Comparison of ENCODE assay signal across 20 cellular contexts in the genomic region with DNA sequence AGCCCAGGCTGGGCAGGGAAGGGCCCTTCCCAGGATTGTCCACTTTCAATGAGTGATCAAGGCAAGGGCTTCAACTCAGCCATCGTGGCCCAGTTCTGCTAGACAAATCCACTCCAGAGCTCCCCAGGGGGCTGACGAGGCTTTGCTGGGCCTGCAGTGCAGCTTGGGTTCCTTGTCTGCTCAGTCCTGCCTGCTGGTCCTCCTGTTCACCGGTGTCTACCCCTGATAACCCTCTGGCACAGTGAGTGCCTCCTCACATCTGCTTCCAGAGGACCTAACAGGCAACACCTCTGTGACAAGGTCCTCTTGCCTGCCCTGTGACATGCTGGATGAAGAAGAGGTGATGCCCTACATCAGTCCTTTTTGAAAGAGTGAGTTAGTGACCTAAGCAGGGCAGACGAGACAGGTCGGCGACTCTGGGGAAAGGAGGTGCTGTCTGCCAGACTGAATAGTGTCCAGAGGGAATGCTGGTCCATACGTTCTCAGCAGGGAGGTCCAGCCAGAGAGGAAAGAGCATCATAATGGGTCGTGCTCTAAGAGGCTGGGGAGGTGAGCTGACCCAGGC. TPM values are rescaled to one million over a fixed set of nuclear protein-coding genes. Genes with fewer than 3 reads are reported as not detected.
"Had no signal": no experiment of that assay in that cellular context is flagged by ENCODE, and none has a peak within 500 bp of the region (broad histone marks: within the 10 kb centered on the region; RNA-seq: fewer than 3 reads in every experiment).

No MANE protein-coding gene starts in this region.

- H3K9me3 Mint-ChIP-seq: natural killer cell treated with Interleukin-12 subunit alpha and Interleukin-12 subunit beta and Interleukin-15 and Interleukin-18, amount 100 ng/mL, for 72 hours; stimulated activated naive CD8-positive, alpha-beta T cell treated with anti-CD3 and anti-CD28 coated beads, Interleukin-15, Interleukin-2, amounts not matched to agents 100 ng/mL and 50 ng/mL, for 24 hours had no signal

- H3K27ac ChIP-seq: left lung, parathyroid adenoma, prostate gland, right lobe of liver, tibial artery, upper lobe of right lung had no signal

- H3K27ac Mint-ChIP-seq: natural killer cell treated with Interleukin-12 subunit alpha and Interleukin-12 subunit beta and Interleukin-15 and Interleukin-18, amount 100 ng/mL, for 72 hours; stimulated activated memory B cell treated with anti-CD40 and anti-IgM and Interleukin-4, amounts not matched to agents 10 μg/mL and 1 μg/mL and 100 μg/mL, for 72 hours; stimulated activated naive CD8-positive, alpha-beta T cell treated with anti-CD3 and anti-CD28 coated beads, Interleukin-15, Interleukin-2, amounts not matched to agents 100 ng/mL and 50 ng/mL, for 24 hours had no signal

- ATAC-seq: left lung; natural killer cell treated with Interleukin-12 subunit alpha and Interleukin-12 subunit beta and Interleukin-15 and Interleukin-18, amount 100 ng/mL, for 72 hours; right lobe of liver; stimulated activated memory B cell treated with anti-CD40 and anti-IgM and Interleukin-4, amounts not matched to agents 10 μg/mL and 1 μg/mL and 100 μg/mL, for 72 hours; upper lobe of right lung had no signal

- H3K36me3 ChIP-seq: left lung, prostate gland, right lobe of liver, tibial artery, upper lobe of right lung had no signal

- DNase-seq: cerebellar nuclear complex; dermis blood vessel endothelial cell; effector CD4-positive, alpha-beta T cell; foreskin melanocyte; left lung; mesenchymal stem cell; midbrain; stimulated activated CD4-positive, alpha-beta T cell treated with anti-CD3 and anti-CD28 coated beads, Interleukin-4, amount 100 ng/mL, for 1 hour; upper lobe of right lung had no signal

- H3K4me3 ChIP-seq: left lung, lung, prostate gland, right lobe of liver, tibial artery, upper lobe of right lung had no signal

- FAIRE-seq: colon, islet of Langerhans had no signal

- H3K9me3 ChIP-seq: left lung, prostate gland, right lobe of liver, tibial artery, upper lobe of right lung had no signal

- H3K4me1 Mint-ChIP-seq: stimulated activated memory B cell treated with anti-CD40 and anti-IgM and Interleukin-4, amounts not matched to agents 10 μg/mL and 1 μg/mL and 100 μg/mL, for 72 hours had no signal

- H3K36me3 Mint-ChIP-seq: natural killer cell treated with Interleukin-12 subunit alpha and Interleukin-12 subunit beta and Interleukin-15 and Interleukin-18, amount 100 ng/mL, for 72 hours; stimulated activated memory B cell treated with anti-CD40 and anti-IgM and Interleukin-4, amounts not matched to agents 10 μg/mL and 1 μg/mL and 100 μg/mL, for 72 hours had no signal

- H3K4me3 Mint-ChIP-seq: natural killer cell treated with Interleukin-12 subunit alpha and Interleukin-12 subunit beta and Interleukin-15 and Interleukin-18, amount 100 ng/mL, for 72 hours; stimulated activated memory B cell treated with anti-CD40 and anti-IgM and Interleukin-4, amounts not matched to agents 10 μg/mL and 1 μg/mL and 100 μg/mL, for 72 hours; stimulated activated naive CD8-positive, alpha-beta T cell treated with anti-CD3 and anti-CD28 coated beads, Interleukin-15, Interleukin-2, amounts not matched to agents 100 ng/mL and 50 ng/mL, for 24 hours had no signal

- H3K9ac ChIP-seq: parathyroid adenoma had no signal

- H3K4me1 ChIP-seq: left lung, parathyroid adenoma, prostate gland, right lobe of liver, tibial artery, upper lobe of right lung had no signal

RNA-seq across cellular contexts. Expression of gene KCNF1, which starts 20.9 kb away (rescaled TPM):
- total RNA-seq: left lung; natural killer cell treated with Interleukin-12 subunit alpha and Interleukin-12 subunit beta and Interleukin-15 and Interleukin-18, amount 100 ng/mL, for 72 hours; renal cortical epithelial cell; right lobe of liver had no signal
